Comparison of ENCODE assay signal across 15 cellular contexts in the genomic region with DNA sequence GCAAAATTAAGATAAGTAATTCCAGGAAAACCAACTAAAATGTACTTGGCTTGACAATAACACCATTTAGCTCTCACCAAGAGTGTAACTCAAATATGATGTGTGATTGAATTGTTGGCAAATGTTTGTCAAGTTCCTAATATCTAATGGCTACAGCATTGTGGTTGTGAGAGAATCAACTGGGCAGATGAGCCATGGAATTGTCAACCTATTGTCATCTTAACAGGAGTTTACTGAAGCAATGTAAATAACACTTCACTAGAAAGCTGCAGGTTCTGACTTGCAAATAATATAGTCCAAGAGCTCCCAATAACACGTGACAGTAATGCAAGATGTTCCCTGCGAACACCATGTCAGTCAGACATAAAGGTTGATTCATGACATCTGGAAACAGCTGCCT.
A peak's percentile ranks its signal among the peaks of the same experiment; 100 is the strongest.
DNase-seq lines count a peak whose midpoint lies in the region; ATAC-seq lines count a peak whose summit lies in the region.
"Had no signal": no experiment of that assay in that cellular context is flagged by ENCODE, and none has a peak within 500 bp of the region (broad histone marks: within the 10 kb centered on the region; RNA-seq: fewer than 3 reads in every experiment).

No MANE protein-coding gene starts in this region.

- no peak for ATAC-seq in GM21423 (IDR thresholded peaks at IDR 0.05; ENCODE audit: unreplicated experiment)

- peak; percentile 15 for DNase-seq in NCI-H1105 (lab: John Stamatoyannopoulos, UW)
- DNase-seq in NCI-H187 treated with DMSO at 0.1 percent for 48 hours (lab: John Stamatoyannopoulos, UW) = peak; percentile 89
- DNase-seq in NCI-H748 (lab: John Stamatoyannopoulos, UW; ENCODE audit: unreplicated experiment) = peak; percentile 85
- DNase-seq in left kidney (ENCODE audit: low read depth, low spot score) = peak; percentile 21
- no peak for DNase-seq in putamen (ENCODE audit: low spot score)
- no peak for DNase-seq in activated CD4-positive, alpha-beta T cell treated with anti-CD3 and anti-CD28 coated beads for 48 hours
- DNase-seq: ACHN, AML-193, Calu3, GF-D8, GOT3, KG1, NCI-H526 treated with DMSO at 0.1 percent for 48 hours, PC-9 had no signal

Comparison
In these comparisons a context has a peak if more than half of its experiments do, and no peak if none do; other contexts are left out.
1. DNase-seq: peak in NCI-H1105 (single experiment), NCI-H187 treated with DMSO at 0.1 percent for 48 hours (single experiment), NCI-H748 (single experiment) and left kidney (single experiment); none in putamen (single experiment) and activated CD4-positive, alpha-beta T cell treated with anti-CD3 and anti-CD28 coated beads for 48 hours (single experiment).